In the genomic region with DNA sequence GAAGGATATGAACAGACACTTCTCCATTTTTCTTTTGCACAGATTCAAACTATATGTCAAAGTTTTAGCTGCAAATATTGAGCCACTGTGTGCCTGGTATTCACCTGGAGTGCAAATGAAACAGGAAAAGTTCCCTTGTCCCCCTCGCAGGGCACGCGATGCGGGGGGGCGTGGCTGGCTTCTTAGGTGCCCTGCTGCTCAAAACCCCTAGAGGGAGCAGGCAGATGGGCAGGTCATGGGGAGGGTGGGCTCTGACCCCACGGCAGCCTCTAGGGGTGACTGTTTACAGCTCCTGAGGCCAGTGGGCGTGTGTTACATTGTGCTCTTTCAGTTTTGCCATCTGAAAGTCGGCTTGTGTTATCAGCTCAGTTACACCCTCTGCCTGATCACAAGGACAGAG, we compare ENCODE assay signal across 1 cellular context.
TF ChIP-seq lines count a peak whose summit lies in the region.

No MANE protein-coding gene starts in this region.

TF ChIP-seq in K562, 482 proteins besides CTCF, POLR2A, EP300 and RAD21:
- TF ChIP-seq ILF3 (IDR thresholded peaks at IDR 0.05; ENCODE audit: borderline replicate concordance) = no peak
- no peak for TF ChIP-seq NCOA4 (IDR thresholded peaks at IDR 0.05; ENCODE audit: partially characterized antibody)
- TF ChIP-seq ZC3H8 (IDR thresholded peaks at IDR 0.05) = no peak
- TF ChIP-seq NFE2 (IDR thresholded peaks at IDR 0.05; ENCODE audit: low read depth) = no peak
- TF ChIP-seq, protein P1, sequence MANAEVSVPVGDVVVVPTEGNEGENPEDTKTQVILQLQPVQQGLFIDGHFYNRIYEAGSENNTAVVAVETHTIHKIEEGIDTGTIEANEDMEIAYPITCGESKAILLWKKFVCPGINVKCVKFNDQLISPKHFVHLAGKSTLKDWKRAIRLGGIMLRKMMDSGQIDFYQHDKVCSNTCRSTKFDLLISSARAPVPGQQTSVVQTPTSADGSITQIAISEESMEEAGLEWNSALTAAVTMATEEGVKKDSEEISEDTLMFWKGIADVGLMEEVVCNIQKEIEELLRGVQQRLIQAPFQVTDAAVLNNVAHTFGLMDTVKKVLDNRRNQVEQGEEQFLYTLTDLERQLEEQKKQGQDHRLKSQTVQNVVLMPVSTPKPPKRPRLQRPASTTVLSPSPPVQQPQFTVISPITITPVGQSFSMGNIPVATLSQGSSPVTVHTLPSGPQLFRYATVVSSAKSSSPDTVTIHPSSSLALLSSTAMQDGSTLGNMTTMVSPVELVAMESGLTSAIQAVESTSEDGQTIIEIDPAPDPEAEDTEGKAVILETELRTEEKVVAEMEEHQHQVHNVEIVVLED (CRISPR knock-in tag; IDR thresholded peaks at IDR 0.05) = no peak
